Comparison of ENCODE assay signal across 8 cellular contexts in the genomic region with DNA sequence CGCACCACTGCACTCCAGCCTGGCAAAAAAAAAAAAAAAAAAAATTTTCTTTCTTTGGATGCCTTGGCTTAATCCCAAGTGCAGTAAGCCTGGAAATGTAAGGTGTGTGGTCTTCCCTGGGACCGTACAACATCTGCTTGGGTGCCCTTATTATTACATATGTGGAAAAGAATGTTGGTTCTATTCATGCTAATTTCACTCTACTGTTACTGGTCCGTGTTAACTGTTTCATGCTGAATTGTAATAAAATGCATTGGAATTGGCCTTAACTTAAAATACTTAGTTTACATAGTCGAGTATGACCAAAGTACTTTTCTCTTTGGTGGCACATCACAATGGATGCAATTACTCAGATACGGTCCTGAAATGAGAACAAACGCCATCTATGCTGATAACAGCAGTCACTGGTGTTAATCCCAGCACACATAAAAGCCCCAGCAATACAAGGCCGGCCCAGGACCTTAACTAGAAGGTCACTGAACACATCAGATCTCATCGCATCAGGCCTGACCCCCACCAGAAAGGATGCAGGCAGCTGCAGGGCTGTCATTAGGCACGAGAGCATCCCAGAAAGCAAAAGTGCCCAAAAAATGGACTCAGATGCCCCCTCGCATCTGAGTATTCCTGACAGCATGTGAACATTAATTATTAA. TPM values are rescaled to one million over a fixed set of nuclear protein-coding genes. Genes with fewer than 3 reads are reported as not detected.
DNase-seq lines count a peak whose midpoint lies in the region; FAIRE-seq and TF ChIP-seq lines count a peak whose summit lies in the region.

No MANE protein-coding gene starts in this region.

- peak overlapping the region; percentile 60 for H3K9ac ChIP-seq in endothelial cell of umbilical vein (replicated peaks; ENCODE audit: extremely low read depth, insufficient read depth, low read length)

- H3K36me3 ChIP-seq in CD4-positive, alpha-beta memory T cell (ENCODE audit: insufficient read depth, low read length): no peaks in the 10 kb centered on the region
- H3K36me3 ChIP-seq in SJCRH30: no peaks in the 10 kb centered on the region
- H3K36me3 ChIP-seq in endothelial cell of umbilical vein (ENCODE audit: control insufficient read depth in 2 of 2, extremely low read depth in 1 of 2, insufficient read depth in 2 of 2, low read length in 2 of 2): peaks cover 0 to 3% of the 10 kb centered on the region in 2 experiments
- H3K36me3 ChIP-seq in ovary: no peaks in the 10 kb centered on the region

- WGBS in ovary, 3 donors: 15 to 20% (median 19%) methylated on average over 10 of the region's 10 CpGs

- H3K79me2 ChIP-seq in endothelial cell of umbilical vein (ENCODE audit: control insufficient read depth, insufficient read depth, low read length): peaks cover 15% of the 10 kb centered on the region

- POLR2A ChIA-PET in CD4-positive, alpha-beta memory T cell (lab: Charles Lee; ENCODE audit: partially characterized antibody): no interaction called here
- POLR2A ChIA-PET in endothelial cell of umbilical vein (lab: Charles Lee): no interaction called here

- TF ChIP-seq POLR2A in endothelial cell of umbilical vein (IDR thresholded peaks at IDR 0.05; ENCODE audit: low read depth, low read length) (no peak), ovary (IDR thresholded peaks at IDR 0.05) (no peak)

- TF ChIP-seq CTCF in endothelial cell of umbilical vein (IDR thresholded peaks at IDR 0.05; ENCODE audit: extremely low read depth in 1 of 2, insufficient read depth in 1 of 2, low read depth in 1 of 2, low read length in 2 of 2) (no peak), ovary (IDR thresholded peaks at IDR 0.05) (no peak)

- TSS peak; percentile 38 for BruUV-seq in endothelial cell of umbilical vein (replicated peaks; lab: Mats Ljungman, UMichigan)

- H3K27ac ChIP-seq in CD4-positive, alpha-beta memory T cell (ENCODE audit: low read depth, low read length): no peak overlapping the region
- H3K27ac ChIP-seq in SJCRH30: peak overlapping the region; percentile 93
- peak overlapping the region; percentile 51 for H3K27ac ChIP-seq in endothelial cell of umbilical vein (ENCODE audit: insufficient read depth, low read depth, low read length)
- H3K27ac ChIP-seq in ovary: peak overlapping the region in 1 of 2 donors; percentile 99

- H4K20me1 ChIP-seq in endothelial cell of umbilical vein (replicated peaks; ENCODE audit: control insufficient read depth, extremely low read depth, insufficient read depth, low read length): no peaks in the 10 kb centered on the region

- H3K36me3 Mint-ChIP-seq in CD4-positive, alpha-beta memory T cell: peaks cover 0 to 2% of the 10 kb centered on the region in 2 donors

- no peaks in the 10 kb centered on the region for H3K27me3 ChIP-seq in CD4-positive, alpha-beta memory T cell (ENCODE audit: insufficient read depth, low read length)
- H3K27me3 ChIP-seq in SJCRH30 (no peaks in the 10 kb centered on the region), endothelial cell of umbilical vein (ENCODE audit: control insufficient read depth in 2 of 2, insufficient read depth in 2 of 2, low read length in 2 of 2) (no peaks in the 10 kb centered on the region), ovary (no peaks in the 10 kb centered on the region)

- no peak overlapping the region for H2AFZ ChIP-seq in endothelial cell of umbilical vein (ENCODE audit: low read depth, low read length)

- DNase-seq in CD4-positive, alpha-beta memory T cell: no peak
- DNase-seq in SJCRH30 (peak; percentile 56 to 58), endothelial cell of umbilical vein (ENCODE audit: low read depth, low spot score) (peak; percentile 44), ovary (no peak), NCI-H748 (lab: John Stamatoyannopoulos, UW; ENCODE audit: unreplicated experiment) (no peak), KG1 (lab: John Stamatoyannopoulos, UW) (no peak), UCSD-AML1 (lab: John Stamatoyannopoulos, UW; ENCODE audit: unreplicated experiment) (no peak), mesenteric fat pad (ENCODE audit: low spot score) (no peak)

- no peaks in the 10 kb centered on the region for H3K9me1 ChIP-seq in endothelial cell of umbilical vein (replicated peaks; ENCODE audit: control insufficient read depth, extremely low read depth, insufficient read depth, low read length)

- H3K4me3 ChIP-seq in CD4-positive, alpha-beta memory T cell (ENCODE audit: low read length in 2 of 2): no peak overlapping the region
- H3K4me3 ChIP-seq in SJCRH30 (peak overlapping the region; percentile 92), endothelial cell of umbilical vein (replicated peaks in 1 of 3; ENCODE audit: insufficient read depth in 1 of 3, low read depth in 1 of 3, low read length in 3 of 3) (peak overlapping the region in 2 of 3 experiments; percentile 54 to 58), ovary (peak overlapping the region; percentile 78)

- peaks cover 0 to 2% of the 10 kb centered on the region in 2 donors for H3K27me3 Mint-ChIP-seq in CD4-positive, alpha-beta memory T cell

- intact Hi-C loops in CD4-positive, alpha-beta memory T cell (cut with micrococcal nuclease): loop anchor here (2.0 kb wide), 1 partner anchor 27 kb away; no protein-coding TSS in a partner anchor
- intact Hi-C loops in endothelial cell of umbilical vein (cut with micrococcal nuclease): loop anchor here (1.0 kb wide), 2 partner anchors 10 to 18 kb away; no protein-coding TSS in a partner anchor
- intact Hi-C loops in ovary (cut with DNase I): no loop called here

- peak overlapping the region; percentile 81 to 91 (median 88) for H3K4me3 Mint-ChIP-seq in CD4-positive, alpha-beta memory T cell

- peak; percentile 73 for FAIRE-seq in endothelial cell of umbilical vein (lab: Jason Lieb, UNC)

- CTCF ChIA-PET in CD4-positive, alpha-beta memory T cell (lab: Charles Lee; ENCODE audit: partially characterized antibody): no interaction called here
- CTCF ChIA-PET in endothelial cell of umbilical vein (lab: Charles Lee): interaction anchor here (1.0 kb wide), 1 partner anchor 17 kb away, joined by 6 read pairs; no protein-coding TSS in a partner anchor

- TF ChIP-seq EP300 in ovary (IDR thresholded peaks at IDR 0.05): no peak

- dilution Hi-C loops in endothelial cell of umbilical vein (cut with MboI; ENCODE audit: extremely low pct_ligation_motif_present, low sequenced_read_pairs): no loop called here

- H3K9me3 ChIP-seq in CD4-positive, alpha-beta memory T cell (ENCODE audit: control insufficient read depth in 1 of 2, low read length in 2 of 2): no peaks in the 10 kb centered on the region
- H3K9me3 ChIP-seq in SJCRH30 (replicated peaks) (no peaks in the 10 kb centered on the region), endothelial cell of umbilical vein (replicated peaks; ENCODE audit: control insufficient read depth, insufficient read depth, low read length) (no peaks in the 10 kb centered on the region), ovary (no peaks in the 10 kb centered on the region)

- H3K27ac Mint-ChIP-seq in CD4-positive, alpha-beta memory T cell: peak overlapping the region; percentile 69 to 93 (median 91)

- peak overlapping the region; percentile 78 for H3K4me2 ChIP-seq in endothelial cell of umbilical vein (ENCODE audit: insufficient read depth, low read length)

- H3K4me1 ChIP-seq in CD4-positive, alpha-beta memory T cell (ENCODE audit: insufficient read depth, low read length): peaks cover 23% of the 10 kb centered on the region
- H3K4me1 ChIP-seq in SJCRH30 (peaks cover 3% of the 10 kb centered on the region), endothelial cell of umbilical vein (ENCODE audit: control insufficient read depth, extremely low read depth, insufficient read depth, low read length) (peaks cover 5% of the 10 kb centered on the region), ovary (ENCODE audit: insufficient read depth) (peaks cover 5% of the 10 kb centered on the region)

- peaks cover 28 to 51% (median 31%) of the 10 kb centered on the region in 4 donors for H3K4me1 Mint-ChIP-seq in CD4-positive, alpha-beta memory T cell

- no peaks in the 10 kb centered on the region for H3K9me3 Mint-ChIP-seq in CD4-positive, alpha-beta memory T cell

TF ChIP-seq in endothelial cell of umbilical vein, 7 proteins besides CTCF, POLR2A, EP300 and RAD21 (continues in another document):
- TF ChIP-seq, protein P1, sequence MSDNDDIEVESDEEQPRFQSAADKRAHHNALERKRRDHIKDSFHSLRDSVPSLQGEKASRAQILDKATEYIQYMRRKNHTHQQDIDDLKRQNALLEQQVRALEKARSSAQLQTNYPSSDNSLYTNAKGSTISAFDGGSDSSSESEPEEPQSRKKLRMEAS (IDR thresholded peaks at IDR 0.05; ENCODE audit: insufficient read depth, insufficient read length): no peak
- TF ChIP-seq EZH2 (IDR thresholded peaks at IDR 0.05; ENCODE audit: borderline replicate concordance, low read depth, low read length, severe bottlenecking): no peak

RNA-seq across cellular contexts. Expression of a gene that starts 1.2 kb away (rescaled TPM):
- 10 to 100 TPM; 41.2 to 41.9 TPM for total RNA-seq in CD4-positive, alpha-beta memory T cell
- polyA plus RNA-seq in CD4-positive, alpha-beta memory T cell: 10 to 100 TPM; 47.1 to 58.0 TPM
- total RNA-seq in SJCRH30 (2014; rRNA removed; shearing (Covaris generic)): 60.4 and 62.5 TPM in 2 replicates
- total RNA-seq in endothelial cell of umbilical vein (145 and 155 TPM in 2 replicates), ovary (100 to 1,000 TPM in 6 of 7 donors, 10 to 100 TPM in 1; 98.1 to 161 (median 156) TPM), mesenteric fat pad (127 TPM)
- polyA plus RNA-seq in endothelial cell of umbilical vein (148 and 151 TPM in 2 replicates), ovary (100 to 1,000 TPM; 138 to 252 TPM)
- 127 and 135 TPM in 2 replicates for polyA plus RNA-seq in endothelial cell of umbilical vein (2011; cell fraction: cytosol; rRNA removed)
- 173 and 181 TPM in 2 replicates for polyA plus RNA-seq in endothelial cell of umbilical vein (2011; cell fraction: nucleus; rRNA removed)
- 129 and 136 TPM in 2 replicates for polyA plus RNA-seq in endothelial cell of umbilical vein (2012)
- polyA minus RNA-seq in endothelial cell of umbilical vein: 120 and 126 TPM in 2 replicates
- polyA minus RNA-seq in endothelial cell of umbilical vein (2011; cell fraction: cytosol; rRNA and poly(A)+ RNA removed): 95.6 TPM
- 60.0 and 72.9 TPM in 2 replicates for polyA minus RNA-seq in endothelial cell of umbilical vein (2011; cell fraction: nucleus; rRNA and poly(A)+ RNA removed)

RNA-seq across cellular contexts. Expression of a gene that starts 29.5 kb away (rescaled TPM):
- total RNA-seq in CD4-positive, alpha-beta memory T cell: 10 to 100 TPM; 34.2 to 36.6 TPM
- 10 to 100 TPM; 49.1 to 53.1 TPM for polyA plus RNA-seq in CD4-positive, alpha-beta memory T cell
- 15.4 and 17.5 TPM in 2 replicates for total RNA-seq in SJCRH30 (2014; rRNA removed; shearing (Covaris generic))
- total RNA-seq in endothelial cell of umbilical vein (27.6 and 31.6 TPM in 2 replicates), ovary (10 to 100 TPM; 16.2 to 41.1 (median 26.8) TPM), mesenteric fat pad (54.4 TPM)
- polyA plus RNA-seq in endothelial cell of umbilical vein (44.1 and 48.0 TPM in 2 replicates), ovary (10 to 100 TPM; 31.6 to 48.4 TPM)
- 52.6 and 52.8 TPM in 2 replicates for polyA plus RNA-seq in endothelial cell of umbilical vein (2011; cell fraction: cytosol; rRNA removed)
- polyA plus RNA-seq in endothelial cell of umbilical vein (2011; cell fraction: nucleus; rRNA removed): 25.0 and 26.4 TPM in 2 replicates
- 24.0 and 25.0 TPM in 2 replicates for polyA plus RNA-seq in endothelial cell of umbilical vein (2012)
- 34.7 and 35.6 TPM in 2 replicates for polyA minus RNA-seq in endothelial cell of umbilical vein
- polyA minus RNA-seq in endothelial cell of umbilical vein (2011; cell fraction: cytosol; rRNA and poly(A)+ RNA removed): 57.5 TPM
- 4.3 and 5.4 TPM in 2 replicates for polyA minus RNA-seq in endothelial cell of umbilical vein (2011; cell fraction: nucleus; rRNA and poly(A)+ RNA removed)

Comparison
In these comparisons a context has a peak if more than half of its experiments do, and no peak if none do; other contexts are left out.
1. DNase-seq: peak in SJCRH30 (2 of 2) and endothelial cell of umbilical vein (single experiment); none in CD4-positive, alpha-beta memory T cell (0 of 5), ovary (0 of 5), NCI-H748 (single experiment), KG1 (single experiment), UCSD-AML1 (single experiment) and mesenteric fat pad (single experiment).
2. H3K4me3 ChIP-seq: peak in SJCRH30 (single experiment), endothelial cell of umbilical vein (2 of 3) and ovary (single experiment); none in CD4-positive, alpha-beta memory T cell (0 of 2).
3. intact Hi-C loops: an anchor here in CD4-positive, alpha-beta memory T cell (2.0 kb wide) and endothelial cell of umbilical vein (1.0 kb wide); none called in ovary.